ENCODE assay signal across 25 cellular contexts in the genomic region with DNA sequence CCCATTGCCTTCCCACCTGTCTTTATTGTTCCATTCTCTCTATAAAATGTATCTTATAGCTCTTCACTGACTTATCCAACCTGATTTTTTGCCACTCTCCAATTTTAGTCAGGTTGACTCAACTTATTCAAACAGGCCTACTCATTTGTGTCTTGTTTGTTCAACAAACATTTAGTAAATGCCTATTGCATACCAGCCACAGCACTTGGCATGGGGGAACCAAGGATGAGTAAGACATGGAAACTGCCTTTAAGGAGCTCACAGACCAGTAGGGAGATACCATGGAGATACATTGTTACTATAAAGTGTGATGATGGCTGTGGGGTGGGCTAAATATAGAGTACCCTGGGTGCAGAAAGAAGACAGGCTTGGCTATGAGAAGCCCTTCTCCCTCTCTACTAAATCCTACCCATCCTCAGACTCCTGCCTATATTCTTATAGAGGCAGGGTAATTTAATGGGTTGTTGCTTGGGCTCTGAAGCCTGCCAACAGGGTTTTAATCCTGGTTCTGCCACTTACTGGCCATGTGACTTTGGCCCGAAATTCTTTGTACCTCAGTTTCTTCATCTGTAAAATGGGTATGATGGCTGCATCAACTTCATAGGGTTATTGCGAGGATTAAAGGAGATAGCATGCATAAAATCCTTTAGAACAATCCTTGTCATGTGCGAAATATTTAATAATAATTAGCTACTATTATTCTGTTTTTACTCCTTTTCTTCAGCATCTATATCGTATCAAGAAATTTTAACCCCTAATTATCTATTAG.
DNase-seq lines count a peak whose midpoint lies in the region; ATAC-seq, FAIRE-seq and TF ChIP-seq lines count a peak whose summit lies in the region.
"Had no signal": no experiment of that assay in that cellular context is flagged by ENCODE, and none has a peak within 500 bp of the region (broad histone marks: within the 10 kb centered on the region; RNA-seq: fewer than 3 reads in every experiment).

No MANE protein-coding gene starts in this region.

- H3K27ac Mint-ChIP-seq in HFFc6 (no peak overlapping the region), astrocyte (ENCODE audit: unreplicated experiment) (no peak overlapping the region), glutamatergic neuron (ENCODE audit: unreplicated experiment) (peak overlapping the region; percentile 3), neural progenitor cell (no peak overlapping the region)
- H3K27ac Mint-ChIP-seq: B cell; CD4-positive, CD25-positive, alpha-beta regulatory T cell had no signal

- H3K27ac ChIP-seq in astrocyte (ENCODE audit: low read depth, low read length) (no peak overlapping the region), neural progenitor cell (no peak overlapping the region)
- H3K27ac ChIP-seq: RWPE1, SJSA1 had no signal

- no peaks in the 10 kb centered on the region for H3F3A ChIP-seq in neural progenitor cell (ENCODE audit: low read depth)

- H3K79me2 ChIP-seq in astrocyte (ENCODE audit: insufficient read depth, low read length) (no peaks in the 10 kb centered on the region), neural progenitor cell (ENCODE audit: low read depth) (no peaks in the 10 kb centered on the region)

- peak; percentile 12 for DNase-seq in AG10803 (ENCODE audit: low read depth)
- peak; percentile 7 for DNase-seq in HFFc6
- DNase-seq in astrocyte (ENCODE audit: low read depth) = peak; percentile 15
- DNase-seq in glutamatergic neuron = no peak
- DNase-seq in neural progenitor cell (ENCODE audit: low spot score) = no peak
- no peak for DNase-seq in activated CD4-positive, CD25-positive, alpha-beta regulatory T cell (lab: John Stamatoyannopoulos, UW)
- no peak for DNase-seq in NCI-H446 (lab: John Stamatoyannopoulos, UW)
- DNase-seq: ACHN; Calu3; CD4-positive, CD25-positive, alpha-beta regulatory T cell; DND-41; GF-D8; MV-4-11; NCI-H1417; NCI-H1930; NCI-H446 treated with DMSO at 0.1 percent for 48 hours; NCI-H748 treated with DMSO at 0.1 percent for 48 hours; OCI-M1 had no signal

- no peak for FAIRE-seq in astrocyte (lab: Jason Lieb, UNC)
- FAIRE-seq: GM12891, GM18507, H54 had no signal

- H3K36me3 Mint-ChIP-seq in HFFc6 (ENCODE audit: low read depth) = no peaks in the 10 kb centered on the region
- no peaks in the 10 kb centered on the region for H3K36me3 Mint-ChIP-seq in astrocyte (ENCODE audit: low read depth, unreplicated experiment)
- H3K36me3 Mint-ChIP-seq in glutamatergic neuron (ENCODE audit: unreplicated experiment) = peaks cover 4% of the 10 kb centered on the region
- H3K36me3 Mint-ChIP-seq in neural progenitor cell = peaks cover 2% of the 10 kb centered on the region
- H3K36me3 Mint-ChIP-seq: CD4-positive, CD25-positive, alpha-beta regulatory T cell had no signal

- no peaks in the 10 kb centered on the region for H4K20me1 ChIP-seq in astrocyte (ENCODE audit: insufficient read depth, low read length)
- no peaks in the 10 kb centered on the region for H4K20me1 ChIP-seq in neural progenitor cell (ENCODE audit: low read depth)

- no peaks in the 10 kb centered on the region for H3K9me3 ChIP-seq in astrocyte (ENCODE audit: insufficient read depth, low read depth, low read length)
- no peaks in the 10 kb centered on the region for H3K9me3 ChIP-seq in neural progenitor cell (ENCODE audit: low read depth)
- H3K9me3 ChIP-seq: SJSA1 had no signal

- no peak for TF ChIP-seq CTCF in AG10803 (conservative IDR thresholded peaks at IDR 0.05; ENCODE audit: low read length)
- no peak for TF ChIP-seq CTCF in HFFc6 (IDR thresholded peaks at IDR 0.05)
- no peak for TF ChIP-seq CTCF in astrocyte (IDR thresholded peaks at IDR 0.05; ENCODE audit: insufficient read depth, low read depth, low read length)
- TF ChIP-seq CTCF in glutamatergic neuron (IDR thresholded peaks at IDR 0.05; ENCODE audit: partially characterized antibody, unreplicated experiment) = no peak
- TF ChIP-seq CTCF in neural progenitor cell (IDR thresholded peaks at IDR 0.05) = no peak

- H2AFZ ChIP-seq in astrocyte (ENCODE audit: low read depth, low read length) (no peak overlapping the region), neural progenitor cell (replicated peaks) (no peak overlapping the region)

- H3K27me3 ChIP-seq in astrocyte (ENCODE audit: insufficient read depth, low read length) (no peaks in the 10 kb centered on the region), neural progenitor cell (no peaks in the 10 kb centered on the region)
- H3K27me3 ChIP-seq: SJSA1 had no signal

- ATAC-seq in GM21529 (IDR thresholded peaks at IDR 0.05; ENCODE audit: unreplicated experiment) = no peak

- H3K4me3 ChIP-seq in AG10803 (ENCODE audit: low read length) (no peak overlapping the region), astrocyte (ENCODE audit: insufficient read depth, low read depth, low read length) (no peak overlapping the region), neural progenitor cell (no peak overlapping the region)
- H3K4me3 ChIP-seq: SJSA1 had no signal

- H3K27me3 Mint-ChIP-seq in HFFc6 (ENCODE audit: insufficient read depth) (peaks cover 32% of the 10 kb centered on the region), astrocyte (ENCODE audit: low read depth, unreplicated experiment) (no peaks in the 10 kb centered on the region), glutamatergic neuron (ENCODE audit: unreplicated experiment) (peaks cover 3% of the 10 kb centered on the region), neural progenitor cell (ENCODE audit: insufficient read depth, low read depth) (no peaks in the 10 kb centered on the region)

- H3K4me2 ChIP-seq in astrocyte (ENCODE audit: low read length) = no peak overlapping the region
- H3K4me2 ChIP-seq in neural progenitor cell = no peak overlapping the region

- H3K9me3 Mint-ChIP-seq in HFFc6 = no peaks in the 10 kb centered on the region
- no peaks in the 10 kb centered on the region for H3K9me3 Mint-ChIP-seq in astrocyte (ENCODE audit: unreplicated experiment)
- H3K9me3 Mint-ChIP-seq in glutamatergic neuron (ENCODE audit: unreplicated experiment) = peaks cover 13% of the 10 kb centered on the region
- H3K9me3 Mint-ChIP-seq in neural progenitor cell = no peaks in the 10 kb centered on the region

- H3K4me1 ChIP-seq in astrocyte (ENCODE audit: insufficient read depth, low read length) (peaks cover 5% of the 10 kb centered on the region), neural progenitor cell (peaks cover 17% of the 10 kb centered on the region)
- H3K4me1 ChIP-seq: SJSA1 had no signal

- H3K4me3 Mint-ChIP-seq in HFFc6 = no peak overlapping the region
- no peak overlapping the region for H3K4me3 Mint-ChIP-seq in astrocyte (ENCODE audit: unreplicated experiment)
- H3K4me3 Mint-ChIP-seq in glutamatergic neuron (ENCODE audit: unreplicated experiment) = no peak overlapping the region
- no peak overlapping the region for H3K4me3 Mint-ChIP-seq in neural progenitor cell
- H3K4me3 Mint-ChIP-seq: B cell; CD4-positive, CD25-positive, alpha-beta regulatory T cell had no signal

- H3K36me3 ChIP-seq in astrocyte (ENCODE audit: insufficient read depth, low read length) (no peaks in the 10 kb centered on the region), neural progenitor cell (no peaks in the 10 kb centered on the region)
- H3K36me3 ChIP-seq: SJSA1 had no signal

- no peak overlapping the region for H3K9ac ChIP-seq in astrocyte (ENCODE audit: low read length)
- H3K9ac ChIP-seq in neural progenitor cell = no peak overlapping the region

- no peaks in the 10 kb centered on the region for H3K4me1 Mint-ChIP-seq in HFFc6 (ENCODE audit: low read depth)
- peaks cover 9% of the 10 kb centered on the region for H3K4me1 Mint-ChIP-seq in astrocyte (ENCODE audit: low read depth, unreplicated experiment)
- peaks cover 38% of the 10 kb centered on the region for H3K4me1 Mint-ChIP-seq in glutamatergic neuron (ENCODE audit: low read depth, unreplicated experiment)
- peaks cover 30% of the 10 kb centered on the region for H3K4me1 Mint-ChIP-seq in neural progenitor cell
- H3K4me1 Mint-ChIP-seq: B cell; CD4-positive, CD25-positive, alpha-beta regulatory T cell had no signal

Comparison
In these comparisons a context has a peak if more than half of its experiments do, and no peak if none do; other contexts are left out.
1. DNase-seq: peak in AG10803 (single experiment), HFFc6 (single experiment) and astrocyte (single experiment); none in glutamatergic neuron (single experiment), neural progenitor cell (single experiment), activated CD4-positive, CD25-positive, alpha-beta regulatory T cell (0 of 4) and NCI-H446 (0 of 2).